In the genomic region with DNA sequence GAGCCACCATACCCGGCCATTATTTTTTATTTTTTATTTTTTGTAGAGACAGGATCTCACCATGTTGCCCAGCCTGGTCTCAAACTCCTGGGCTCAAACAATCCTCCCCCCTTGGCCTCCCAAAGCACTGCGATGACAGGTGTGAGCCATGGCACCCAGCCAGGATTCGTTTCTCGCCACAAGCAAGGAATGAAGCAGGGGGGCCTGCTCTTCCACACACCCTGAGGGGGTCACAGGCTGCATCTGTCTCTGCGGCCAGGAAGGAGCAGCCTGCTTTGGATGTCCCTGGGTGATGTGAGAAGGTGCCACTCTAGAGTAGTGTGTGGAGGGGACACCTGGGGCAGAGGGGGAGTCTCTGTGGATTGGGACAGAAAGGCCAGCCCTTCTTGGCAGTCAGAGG, we compare ENCODE assay signal across 1 cellular context.
TF ChIP-seq lines count a peak whose summit lies in the region.

No MANE protein-coding gene starts in this region.

TF ChIP-seq in K562, 482 proteins besides CTCF, POLR2A, EP300 and RAD21:
- TF ChIP-seq NFIC (IDR thresholded peaks at IDR 0.05) (peak; percentile 55), TRIM28 (IDR thresholded peaks at IDR 0.05) (no peak)
